ENCODE assay signal across 29 cellular contexts in the genomic region with DNA sequence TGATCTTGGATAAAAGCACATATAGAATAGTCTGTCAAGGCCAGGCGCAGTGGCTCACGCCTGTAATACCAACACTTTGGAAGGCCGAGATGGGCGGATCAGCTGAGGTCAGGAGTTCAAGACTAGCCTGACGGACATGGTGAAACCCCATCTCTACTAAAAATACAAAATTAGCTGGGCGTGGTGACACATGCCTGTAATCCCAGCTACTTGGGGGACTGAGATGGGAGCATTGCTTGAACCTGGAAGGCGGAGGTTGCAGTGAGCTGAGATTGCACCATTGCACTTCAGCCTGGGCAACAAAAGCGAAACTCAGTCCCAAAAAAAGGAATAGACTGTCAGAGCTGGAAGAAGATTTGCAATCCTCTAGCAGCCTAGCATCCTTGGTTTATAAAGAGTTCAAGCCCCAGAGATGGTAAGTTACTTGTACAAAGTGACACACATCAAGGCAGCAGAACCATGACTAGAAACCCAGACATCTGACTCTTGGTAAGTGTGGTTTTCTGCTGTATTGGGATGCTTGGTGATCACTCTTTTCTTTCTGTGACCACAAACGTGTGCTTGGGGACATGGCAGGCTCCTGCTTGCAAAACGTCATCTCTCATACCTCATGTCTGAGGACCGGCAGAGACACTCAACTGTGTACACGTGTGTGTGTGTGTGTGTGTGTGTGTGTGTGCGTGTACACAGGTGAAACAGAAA.
"Had no signal": no experiment of that assay in that cellular context is flagged by ENCODE, and none has a peak within 500 bp of the region (broad histone marks: within the 10 kb centered on the region; RNA-seq: fewer than 3 reads in every experiment).

No MANE protein-coding gene starts in this region.

- H3K4me2 ChIP-seq: smooth muscle cell had no signal

- H3K36me3 ChIP-seq: cardiac muscle cell, left lung, stomach, thyroid gland, upper lobe of left lung had no signal

- ATAC-seq: activated T-cell treated with anti-CD3 and anti-CD28 coated beads, Interleukin-2, amount 50 U/mL, for 72 hours; effector memory CD8-positive, alpha-beta T cell; left lung; natural killer cell treated with Interleukin-12 subunit alpha and Interleukin-12 subunit beta and Interleukin-15 and Interleukin-18, amount 100 ng/mL, for 72 hours; sciatic nerve; stimulated activated naive B cell treated with anti-CD40 and anti-IgM and Interleukin-4, amounts not matched to agents 10 μg/mL and 1 μg/mL and 100 μg/mL, for 72 hours had no signal

- H3K4me3 ChIP-seq: cardiac muscle cell, coronary artery, left lung, lung, smooth muscle cell, stomach, thyroid gland, upper lobe of left lung had no signal

- H3K27ac ChIP-seq: cardiac muscle cell, coronary artery, left lung, stomach, thyroid gland, upper lobe of left lung, VCaP had no signal

- DNase-seq: activated CD4-positive, alpha-beta T cell treated with anti-CD3 and anti-CD28 coated beads for 4 hours; activated CD4-positive, alpha-beta T cell treated with anti-CD3 and anti-CD28 coated beads, Interleukin-2, amount 50 U/mL, for 4 hours; activated naive CD4-positive, alpha-beta T cell; activated T-cell treated with anti-CD3 and anti-CD28 coated beads for 4 hours; activated T-cell treated with anti-CD3 and anti-CD28 coated beads, Interleukin-2, amount 50 U/mL, for 72 hours; aorta; cerebellar nuclear complex; effector memory CD8-positive, alpha-beta T cell; head of caudate nucleus; hypothalamus; immature natural killer cell; kidney glomerular epithelial cell; left lung; mesendoderm; stimulated activated CD4-positive, alpha-beta T cell treated with anti-CD3 and anti-CD28 coated beads, Interleukin-1b, Interleukin-23, amount 100 ng/mL, for 48 hours; stimulated activated CD4-positive, alpha-beta T cell treated with anti-CD3 and anti-CD28 coated beads, Interleukin-4, amount 100 ng/mL, for 4 hours; stimulated activated CD8-positive, alpha-beta memory T cell treated with anti-CD3 and anti-CD28 coated beads, Interleukin-4, amount 100 ng/mL, for 48 hours; stimulated activated naive B cell treated with anti-CD40 and anti-IgM and Interleukin-4, amounts not matched to agents 10 μg/mL and 1 μg/mL and 100 μg/mL, for 72 hours; stomach; T-helper 1 cell; thyroid gland; upper lobe of left lung had no signal

- H3K27me3 ChIP-seq: cardiac muscle cell, left lung, stomach, thyroid gland, upper lobe of left lung had no signal

- H3K4me1 ChIP-seq: left lung, stomach, thyroid gland, upper lobe of left lung had no signal

- H3K9me3 ChIP-seq: left lung, stomach, thyroid gland, upper lobe of left lung had no signal
